In the genomic region with DNA sequence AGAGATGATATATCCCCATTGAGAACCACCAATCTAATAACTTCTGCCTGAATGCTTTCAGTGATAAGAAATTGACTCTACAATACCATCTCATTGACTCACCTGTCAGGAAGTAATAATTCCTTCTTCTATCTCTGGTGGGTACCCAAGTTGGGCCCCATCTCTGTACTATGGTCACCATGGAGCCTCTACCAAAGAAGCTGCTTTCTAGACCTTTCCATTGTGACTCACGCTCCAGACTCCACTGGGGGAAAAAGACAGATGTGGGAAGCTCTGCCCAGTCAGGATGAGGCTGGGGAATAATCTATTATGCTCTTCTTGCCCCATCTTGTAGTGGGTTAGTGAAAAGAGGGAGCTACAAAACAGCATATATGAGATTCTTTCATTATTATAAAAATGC, we compare ENCODE assay signal across 12 cellular contexts.
A peak's percentile ranks its signal among the peaks of the same experiment; 100 is the strongest.
DNase-seq lines count a peak whose midpoint lies in the region; ATAC-seq and TF ChIP-seq lines count a peak whose summit lies in the region.
"Had no signal": no experiment of that assay in that cellular context is flagged by ENCODE, and none has a peak within 500 bp of the region (broad histone marks: within the 10 kb centered on the region; RNA-seq: fewer than 3 reads in every experiment).

No MANE protein-coding gene starts in this region.

- no peaks in the 10 kb centered on the region for H3K9me3 Mint-ChIP-seq in T-helper 2 cell treated with Interferon-gamma antibody and Interleukin-4, amounts not matched to agents 5 μg/mL and 100 μg/mL, for 36 hours
- peaks cover 0 to 6% (median 0%) of the 10 kb centered on the region in 9 donors for H3K9me3 Mint-ChIP-seq in naive thymus-derived CD8-positive, alpha-beta T cell

- no peak overlapping the region for H3K27ac Mint-ChIP-seq in T-helper 2 cell treated with Interferon-gamma antibody and Interleukin-4, amounts not matched to agents 5 μg/mL and 100 μg/mL, for 36 hours
- H3K27ac Mint-ChIP-seq in naive thymus-derived CD8-positive, alpha-beta T cell: no peak overlapping the region
- H3K27ac Mint-ChIP-seq: CD4-positive, CD25-positive, alpha-beta regulatory T cell; H9 had no signal

- DNase-seq in GM03348 (ENCODE audit: low spot score): peak; percentile 36
- peak; percentile 86 for DNase-seq in NCI-H226
- DNase-seq in fibroblast of mammary gland (ENCODE audit: low read depth): peak; percentile 43
- DNase-seq in iPS-NIHi11 (ENCODE audit: low spot score): no peak
- DNase-seq in activated T-cell treated with anti-CD3 and anti-CD28 coated beads for 4 hours: no peak
- no peak for DNase-seq in T-helper 2 cell treated with Interferon-gamma antibody and Interleukin-4, amounts not matched to agents 5 μg/mL and 100 μg/mL, for 36 hours (ENCODE audit: low spot score)
- no peak for DNase-seq in naive thymus-derived CD8-positive, alpha-beta T cell
- DNase-seq: CD4-positive, CD25-positive, alpha-beta regulatory T cell; GOT3; H9 had no signal

- TF ChIP-seq CTCF in fibroblast of mammary gland (conservative IDR thresholded peaks at IDR 0.05; ENCODE audit: control insufficient read depth, insufficient read depth, low read depth, low read length): no peak

- no peak overlapping the region for H3K4me3 Mint-ChIP-seq in T-helper 2 cell treated with Interferon-gamma antibody and Interleukin-4, amounts not matched to agents 5 μg/mL and 100 μg/mL, for 36 hours
- H3K4me3 Mint-ChIP-seq in naive thymus-derived CD8-positive, alpha-beta T cell: no peak overlapping the region
- H3K4me3 Mint-ChIP-seq: CD4-positive, CD25-positive, alpha-beta regulatory T cell; H9 had no signal

- H3K27me3 Mint-ChIP-seq in T-helper 2 cell treated with Interferon-gamma antibody and Interleukin-4, amounts not matched to agents 5 μg/mL and 100 μg/mL, for 36 hours (ENCODE audit: low read depth): peaks cover 25% of the 10 kb centered on the region
- H3K27me3 Mint-ChIP-seq in naive thymus-derived CD8-positive, alpha-beta T cell: peaks cover 2 to 12% (median 10%) of the 10 kb centered on the region in 5 donors

- no peak for ATAC-seq in naive thymus-derived CD8-positive, alpha-beta T cell
- ATAC-seq: A549 had no signal

- no peaks in the 10 kb centered on the region for H3K36me3 Mint-ChIP-seq in T-helper 2 cell treated with Interferon-gamma antibody and Interleukin-4, amounts not matched to agents 5 μg/mL and 100 μg/mL, for 36 hours (ENCODE audit: low read depth)
- no peaks in the 10 kb centered on the region for H3K36me3 Mint-ChIP-seq in naive thymus-derived CD8-positive, alpha-beta T cell
- H3K36me3 Mint-ChIP-seq: CD4-positive, CD25-positive, alpha-beta regulatory T cell had no signal

- POLR2A ChIA-PET in naive thymus-derived CD8-positive, alpha-beta T cell (lab: Charles Lee): no interaction called here

- no peaks in the 10 kb centered on the region for H3K4me1 Mint-ChIP-seq in T-helper 2 cell treated with Interferon-gamma antibody and Interleukin-4, amounts not matched to agents 5 μg/mL and 100 μg/mL, for 36 hours (ENCODE audit: low read depth)
- no peaks in the 10 kb centered on the region for H3K4me1 Mint-ChIP-seq in naive thymus-derived CD8-positive, alpha-beta T cell
- H3K4me1 Mint-ChIP-seq: CD4-positive, CD25-positive, alpha-beta regulatory T cell had no signal

- H3K4me3 ChIP-seq in fibroblast of mammary gland (ENCODE audit: control insufficient read depth, low read depth, low read length): no peak overlapping the region
- H3K4me3 ChIP-seq: A549; BLaER1 treated with 17β-estradiol and CSF1 and Interleukin-3, amounts not matched to agents 10 nM and 100 nM had no signal

Comparison
In these comparisons a context has a peak if more than half of its experiments do, and no peak if none do; other contexts are left out.
1. DNase-seq: peak in GM03348 (single experiment), NCI-H226 (single experiment) and fibroblast of mammary gland (single experiment); none in iPS-NIHi11 (single experiment), activated T-cell treated with anti-CD3 and anti-CD28 coated beads for 4 hours (single experiment), T-helper 2 cell treated with Interferon-gamma antibody and Interleukin-4, amounts not matched to agents 5 μg/mL and 100 μg/mL, for 36 hours (single experiment) and naive thymus-derived CD8-positive, alpha-beta T cell (0 of 10).